Comparison of ENCODE assay signal across 8 cellular contexts in genomic region chr11:63672156-63672463, GRCh38. TPM values are rescaled to one million over a fixed set of nuclear protein-coding genes. Genes with fewer than 3 reads are reported as not detected.
A peak's percentile ranks its signal among the peaks of the same experiment; 100 is the strongest.
DNase-seq lines count a peak whose midpoint lies in the region; ATAC-seq and TF ChIP-seq lines count a peak whose summit lies in the region.

No MANE protein-coding gene starts in this region.

- H3K9me2 ChIP-seq in neural cell (ENCODE audit: insufficient read depth, low read length): no peaks in the 10 kb centered on the region

- no peak overlapping the region for H3K27ac Mint-ChIP-seq in MCF 10A (ENCODE audit: low read depth, unreplicated experiment)

- H3K36me3 ChIP-seq in right atrium auricular region (no peaks in the 10 kb centered on the region), neural cell (ENCODE audit: insufficient read depth, low read length) (no peaks in the 10 kb centered on the region)

- no peak for TF ChIP-seq RAD21 in neural cell (conservative IDR thresholded peaks at IDR 0.05)

- H3K9me3 Mint-ChIP-seq in MCF 10A (ENCODE audit: unreplicated experiment): no peaks in the 10 kb centered on the region

- BruUV-seq in MCF 10A (replicated peaks; lab: Mats Ljungman, UMichigan): no TSS peak

- POLR2A ChIA-PET in MCF 10A (lab: Yijun Ruan, JAX): interaction anchor here (0.6 to 12.9 kb wide), 7 partner anchors 7 to 96 kb away, joined by 3 to 270 read pairs (median 6); partner anchors contain the start of genes RTN3 and ZFTA

- CTCF ChIA-PET in MCF 10A (lab: Yijun Ruan, JAX): interaction anchor here (0.6 to 3.8 kb wide), 3 partner anchors 10 to 67 kb away, joined by 4 to 28 read pairs (median 20); partner anchors contain the start of gene RTN3

- H2AFZ ChIP-seq in neural cell (ENCODE audit: low read depth, low read length): no peak overlapping the region

- peak overlapping the region; percentile 98 for H3K27ac ChIP-seq in right atrium auricular region
- no peak overlapping the region for H3K27ac ChIP-seq in neural cell (ENCODE audit: low read length)

- H3K4me1 ChIP-seq in right atrium auricular region: peaks cover 0 to 35% of the 10 kb centered on the region in 2 donors

- H3K27me3 Mint-ChIP-seq in MCF 10A (ENCODE audit: insufficient read depth, unreplicated experiment): no peaks in the 10 kb centered on the region

- H3K4me2 ChIP-seq in neural cell (ENCODE audit: low read length): no peak overlapping the region

- H3K4me3 ChIP-seq in right atrium auricular region: no peak overlapping the region
- H3K4me3 ChIP-seq in neural cell (ENCODE audit: low read length): peak overlapping the region; percentile 69

- H3K4me3 Mint-ChIP-seq in MCF 10A (ENCODE audit: unreplicated experiment): peak overlapping the region; percentile 53

- DNase-seq in right atrium auricular region (ENCODE audit: low spot score): no peak
- no peak for DNase-seq in cardiac septum (ENCODE audit: low spot score)
- no peak for DNase-seq in MCF 10A (ENCODE audit: unreplicated experiment)
- DNase-seq in NCI-H1694 treated with DMSO at 0.1 percent for 48 hours (lab: John Stamatoyannopoulos, UW): no peak
- no peak for DNase-seq in 8988T

- ATAC-seq in GM21367 (IDR thresholded peaks at IDR 0.05; ENCODE audit: unreplicated experiment) (no peak), HG03460 (IDR thresholded peaks at IDR 0.05; ENCODE audit: unreplicated experiment) (no peak)

- no peak for TF ChIP-seq EP300 in neural cell (conservative IDR thresholded peaks at IDR 0.05; ENCODE audit: poor library complexity, severe bottlenecking)

- H3K27me3 ChIP-seq in right atrium auricular region: no peaks in the 10 kb centered on the region
- peaks cover 22% of the 10 kb centered on the region for H3K27me3 ChIP-seq in neural cell (ENCODE audit: insufficient read depth, low read depth, low read length)

- no peaks in the 10 kb centered on the region for H4K20me1 ChIP-seq in neural cell (ENCODE audit: insufficient read depth)

- intact Hi-C loops in cardiac septum (cut with DNase I) (loop anchor here (5.0 kb wide), 2 partner anchors 60 to 65 kb away; partner anchors contain the start of gene PLAAT3), MCF 10A (cut with micrococcal nuclease) (no loop called here)

- H3K4me1 Mint-ChIP-seq in MCF 10A (ENCODE audit: insufficient read depth, unreplicated experiment): peaks cover 27% of the 10 kb centered on the region

- H3K79me2 ChIP-seq in neural cell (replicated peaks; ENCODE audit: insufficient read depth, low read length): no peaks in the 10 kb centered on the region

- H3K36me3 Mint-ChIP-seq in MCF 10A (ENCODE audit: insufficient read depth, unreplicated experiment): peaks cover 16% of the 10 kb centered on the region

- H3F3A ChIP-seq in neural cell (ENCODE audit: insufficient read depth, low read length, poor library complexity, severe bottlenecking): no peaks in the 10 kb centered on the region

- peak overlapping the region; percentile 45 for H3K9ac ChIP-seq in neural cell (ENCODE audit: low read length)

- H3K9me3 ChIP-seq in right atrium auricular region (no peaks in the 10 kb centered on the region), neural cell (ENCODE audit: low read length) (no peaks in the 10 kb centered on the region)

- TF ChIP-seq CTCF in right atrium auricular region (IDR thresholded peaks at IDR 0.05): no peak
- no peak for TF ChIP-seq CTCF in MCF 10A (IDR thresholded peaks at IDR 0.05; ENCODE audit: unreplicated experiment)
- TF ChIP-seq CTCF in neural cell (IDR thresholded peaks at IDR 0.05; ENCODE audit: poor library complexity, severe bottlenecking): no peak

TF ChIP-seq in neural cell, 6 proteins besides CTCF, POLR2A, EP300 and RAD21:
- TF ChIP-seq TAF1 (IDR thresholded peaks at IDR 0.05; ENCODE audit: low read depth): no peak
- no peak for TF ChIP-seq SMC3 (conservative IDR thresholded peaks at IDR 0.05; ENCODE audit: poor library complexity)
- TF ChIP-seq MXI1 (conservative IDR thresholded peaks at IDR 0.05; ENCODE audit: poor library complexity, severe bottlenecking): no peak
- TF ChIP-seq, protein P1, sequence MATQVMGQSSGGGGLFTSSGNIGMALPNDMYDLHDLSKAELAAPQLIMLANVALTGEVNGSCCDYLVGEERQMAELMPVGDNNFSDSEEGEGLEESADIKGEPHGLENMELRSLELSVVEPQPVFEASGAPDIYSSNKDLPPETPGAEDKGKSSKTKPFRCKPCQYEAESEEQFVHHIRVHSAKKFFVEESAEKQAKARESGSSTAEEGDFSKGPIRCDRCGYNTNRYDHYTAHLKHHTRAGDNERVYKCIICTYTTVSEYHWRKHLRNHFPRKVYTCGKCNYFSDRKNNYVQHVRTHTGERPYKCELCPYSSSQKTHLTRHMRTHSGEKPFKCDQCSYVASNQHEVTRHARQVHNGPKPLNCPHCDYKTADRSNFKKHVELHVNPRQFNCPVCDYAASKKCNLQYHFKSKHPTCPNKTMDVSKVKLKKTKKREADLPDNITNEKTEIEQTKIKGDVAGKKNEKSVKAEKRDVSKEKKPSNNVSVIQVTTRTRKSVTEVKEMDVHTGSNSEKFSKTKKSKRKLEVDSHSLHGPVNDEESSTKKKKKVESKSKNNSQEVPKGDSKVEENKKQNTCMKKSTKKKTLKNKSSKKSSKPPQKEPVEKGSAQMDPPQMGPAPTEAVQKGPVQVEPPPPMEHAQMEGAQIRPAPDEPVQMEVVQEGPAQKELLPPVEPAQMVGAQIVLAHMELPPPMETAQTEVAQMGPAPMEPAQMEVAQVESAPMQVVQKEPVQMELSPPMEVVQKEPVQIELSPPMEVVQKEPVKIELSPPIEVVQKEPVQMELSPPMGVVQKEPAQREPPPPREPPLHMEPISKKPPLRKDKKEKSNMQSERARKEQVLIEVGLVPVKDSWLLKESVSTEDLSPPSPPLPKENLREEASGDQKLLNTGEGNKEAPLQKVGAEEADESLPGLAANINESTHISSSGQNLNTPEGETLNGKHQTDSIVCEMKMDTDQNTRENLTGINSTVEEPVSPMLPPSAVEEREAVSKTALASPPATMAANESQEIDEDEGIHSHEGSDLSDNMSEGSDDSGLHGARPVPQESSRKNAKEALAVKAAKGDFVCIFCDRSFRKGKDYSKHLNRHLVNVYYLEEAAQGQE (IDR thresholded peaks at IDR 0.05; ENCODE audit: borderline replicate concordance): no peak

RNA-seq across cellular contexts. Expression of gene ATL3, which starts 0.9 kb away (rescaled TPM):
- total RNA-seq in right atrium auricular region: 10 to 100 TPM; 17.9 to 33.5 TPM
- total RNA-seq in cardiac septum: 15.1 TPM
- total RNA-seq in MCF 10A (2022): 74.0 and 77.1 TPM in 2 replicates
- 2.4 and 4.0 TPM in 2 replicates for polyA plus RNA-seq in neural cell
- polyA minus RNA-seq in neural cell: 3.9 and 6.3 TPM in 2 replicates

RNA-seq across cellular contexts. Expression of gene RTN3, which starts 9.2 kb away (rescaled TPM):
- total RNA-seq in right atrium auricular region (10 to 100 TPM; 64.4 to 96.3 TPM), cardiac septum (69.6 TPM), MCF 10A (2022) (95.4 and 129 TPM in 2 replicates)
- 270 and 283 TPM in 2 replicates for polyA plus RNA-seq in neural cell
- polyA minus RNA-seq in neural cell: 267 and 343 TPM in 2 replicates

RNA-seq across cellular contexts. Expression of gene PLAAT3, which starts 57.9 kb away (rescaled TPM):
- total RNA-seq in right atrium auricular region (100 to 1,000 TPM; 111 TPM), cardiac septum (109 TPM), MCF 10A (2022) (3.6 and 3.9 TPM in 2 replicates)
- polyA plus RNA-seq in neural cell: not detected in 2 replicates
- polyA minus RNA-seq in neural cell: not detected in 2 replicates

Comparison
In these comparisons a context has a peak if more than half of its experiments do, and no peak if none do; other contexts are left out.
1. RNA of gene PLAAT3, which starts 57.9 kb away (total RNA-seq): 111 TPM in right atrium auricular region and 109 TPM in cardiac septum (single experiment); 3.6 to 3.9 TPM in MCF 10A; every median in the first group is over 10 times any median in the second.